17 cellular contexts compared by ENCODE assay signal in the genomic region with DNA sequence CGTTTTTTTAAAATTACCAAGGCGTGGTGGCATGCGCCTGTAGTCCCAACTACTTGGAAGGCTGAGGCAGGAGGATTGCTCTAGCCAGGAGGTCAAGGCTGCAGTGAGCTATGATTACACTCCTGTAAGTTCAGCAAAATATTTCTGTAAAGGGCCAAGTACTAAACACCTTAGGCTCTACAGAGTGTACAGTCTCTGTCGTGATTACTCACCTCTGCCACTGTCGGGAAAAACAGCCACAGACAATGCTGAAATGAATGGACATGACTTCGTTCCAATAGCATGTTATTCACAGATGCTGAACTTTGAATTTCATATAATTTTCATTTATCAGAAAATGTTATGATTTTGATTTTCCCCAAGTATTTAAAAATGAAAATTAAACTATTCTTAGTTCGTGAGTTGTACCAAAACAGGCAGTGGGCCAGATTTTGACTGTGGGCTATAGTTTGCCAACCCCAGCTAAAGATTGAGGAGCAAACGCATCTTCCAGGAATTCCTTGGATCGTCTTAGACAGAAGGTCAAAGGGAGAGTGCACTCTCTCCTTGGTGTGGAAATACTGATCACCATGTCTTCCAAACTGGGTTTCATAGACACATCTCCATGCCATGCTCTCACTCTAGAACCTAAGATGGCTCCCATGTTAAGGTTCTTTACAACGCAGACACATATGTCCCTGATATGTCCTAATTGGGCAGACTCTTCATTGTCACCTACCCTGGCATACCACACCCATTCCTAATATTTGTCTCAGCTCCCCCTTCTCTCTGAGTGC.
DNase-seq lines count a peak whose midpoint lies in the region; ATAC-seq and TF ChIP-seq lines count a peak whose summit lies in the region.
"Had no signal": no experiment of that assay in that cellular context is flagged by ENCODE, and none has a peak within 500 bp of the region (broad histone marks: within the 10 kb centered on the region; RNA-seq: fewer than 3 reads in every experiment).

No MANE protein-coding gene starts in this region.

- POLR2A ChIA-PET in IMR-90 (lab: Charles Lee; ENCODE audit: unreplicated experiment) = no interaction called here
- POLR2A ChIA-PET in Caco-2 (lab: Charles Lee) = no interaction called here

- H3K56ac ChIP-seq in IMR-90 (ENCODE audit: extremely low read depth, insufficient read depth, low read length) = no peak overlapping the region

- no peak overlapping the region for H4K91ac ChIP-seq in IMR-90 (ENCODE audit: insufficient read depth, low read depth, low read length)

- H3K23ac ChIP-seq in IMR-90 (ENCODE audit: low read depth, low read length) = no peak overlapping the region

- H3K4ac ChIP-seq in IMR-90 (ENCODE audit: low read depth, low read length) = no peak overlapping the region

- WGBS in IMR-90 (ENCODE audit: extremely low coverage in 2 of 2, insufficient read length in 1 of 2), 2 experiments = 100% methylated on average over 1 of the region's 10 CpGs; no CpG with 5 or more reads in 1 of the 2 experiments

- H2AK5ac ChIP-seq in IMR-90 (ENCODE audit: low read depth, low read length) = no peak overlapping the region

- H4K8ac ChIP-seq in IMR-90 (ENCODE audit: low read depth in 2 of 2, low read length in 2 of 2) = no peak overlapping the region

- no peak overlapping the region for H2AFZ ChIP-seq in IMR-90 (replicated peaks; ENCODE audit: low read length, poor library complexity)

- H3K27me3 ChIP-seq in IMR-90 (ENCODE audit: control insufficient read depth, insufficient read depth, low read length) (no peaks in the 10 kb centered on the region), Caco-2 (replicated peaks; ENCODE audit: control insufficient read depth, insufficient read depth, low read length) (no peaks in the 10 kb centered on the region)
- H3K27me3 ChIP-seq: pancreas, thyroid gland had no signal

- peaks cover 3% of the 10 kb centered on the region; the same call in 1 of the 2 replicates for H3K9me1 ChIP-seq in IMR-90 (ENCODE audit: insufficient read depth, low read length)

- no peak overlapping the region for H3K27ac ChIP-seq in IMR-90 (ENCODE audit: insufficient read depth, low read length)
- H3K27ac ChIP-seq: pancreas, thyroid gland had no signal

- CTCF ChIA-PET in IMR-90 (lab: Yijun Ruan, JAX) = no interaction called here
- CTCF ChIA-PET in Caco-2 (lab: Charles Lee) = no interaction called here

- H3K9me3 ChIP-seq in IMR-90 (ENCODE audit: control insufficient read depth, insufficient read depth, low read length) (no peaks in the 10 kb centered on the region), Caco-2 (no peaks in the 10 kb centered on the region)
- H3K9me3 ChIP-seq: pancreas, thyroid gland had no signal

- no peaks in the 10 kb centered on the region for H3K4me1 ChIP-seq in IMR-90 (ENCODE audit: control insufficient read depth, insufficient read depth, low read length)
- H3K4me1 ChIP-seq in Caco-2 = no peaks in the 10 kb centered on the region
- H3K4me1 ChIP-seq: pancreas, thyroid gland had no signal

- H3K27me3 Mint-ChIP-seq in activated naive CD8-positive, alpha-beta T cell treated with anti-CD3 and anti-CD28 coated beads, Interleukin-2, amount 50 U/mL, for 24 hours = peaks cover 2% of the 10 kb centered on the region
- H3K27me3 Mint-ChIP-seq in activated naive CD8-positive, alpha-beta T cell treated with anti-CD3 and anti-CD28 coated beads for 36 hours = no peaks in the 10 kb centered on the region
- no peaks in the 10 kb centered on the region for H3K27me3 Mint-ChIP-seq in Caco-2 (ENCODE audit: insufficient read depth, unreplicated experiment)
- H3K27me3 Mint-ChIP-seq: T-cell had no signal

- peak; percentile 29 for DNase-seq in activated naive CD8-positive, alpha-beta T cell treated with anti-CD3 and anti-CD28 coated beads, Interleukin-2, amount 50 U/mL, for 24 hours
- DNase-seq in activated naive CD8-positive, alpha-beta T cell treated with anti-CD3 and anti-CD28 coated beads for 36 hours = no peak
- peak; percentile 28 for DNase-seq in IMR-90
- peak; percentile 21 for DNase-seq in choroid plexus epithelial cell (ENCODE audit: low read depth)
- DNase-seq in stimulated activated CD8-positive, alpha-beta memory T cell treated with anti-CD3 and anti-CD28 coated beads, Interleukin-4, amount 100 ng/mL, for 48 hours = peak; percentile 55
- no peak for DNase-seq in Caco-2
- DNase-seq: activated gamma-delta T cell treated with Interleukin-2 at 50 U/mL for 16 hours, KBM-7, naive B cell, NCI-H1694 treated with DMSO at 0.1 percent for 48 hours, NCI-H774, OCI-M1, pancreas, SHP77, T-cell, thyroid gland had no signal

- TF ChIP-seq POLR2A in IMR-90 (IDR thresholded peaks at IDR 0.05; ENCODE audit: low read depth, low read length) = no peak

- H3K9ac ChIP-seq in IMR-90 (ENCODE audit: low read depth, low read length) = no peak overlapping the region

- no peak overlapping the region for H3K4me2 ChIP-seq in IMR-90 (ENCODE audit: low read depth, low read length)

- H4K20me1 ChIP-seq in IMR-90 (ENCODE audit: insufficient read depth, low read length) = peaks cover 13% of the 10 kb centered on the region

- H3K36me3 ChIP-seq in IMR-90 (ENCODE audit: control insufficient read depth, insufficient read depth, low read length) = peaks cover 10% of the 10 kb centered on the region; the same call in 1 of the 2 replicates
- H3K36me3 ChIP-seq in Caco-2 (ENCODE audit: control insufficient read depth, insufficient read depth, low read length) = no peaks in the 10 kb centered on the region
- H3K36me3 ChIP-seq: pancreas, thyroid gland had no signal

- H4K5ac ChIP-seq in IMR-90 (ENCODE audit: low read depth, low read length) = no peak overlapping the region

- no peak overlapping the region for H3K14ac ChIP-seq in IMR-90 (replicated peaks; ENCODE audit: low read depth, low read length)

- H2BK5ac ChIP-seq in IMR-90 (ENCODE audit: low read depth, low read length, poor library complexity, severe bottlenecking) = no peak overlapping the region

- H3K9me3 Mint-ChIP-seq in activated naive CD8-positive, alpha-beta T cell treated with anti-CD3 and anti-CD28 coated beads, Interleukin-2, amount 50 U/mL, for 24 hours = no peaks in the 10 kb centered on the region
- no peaks in the 10 kb centered on the region for H3K9me3 Mint-ChIP-seq in activated naive CD8-positive, alpha-beta T cell treated with anti-CD3 and anti-CD28 coated beads for 36 hours
- H3K9me3 Mint-ChIP-seq in Caco-2 (ENCODE audit: unreplicated experiment) = no peaks in the 10 kb centered on the region
- H3K9me3 Mint-ChIP-seq: T-cell had no signal

- H3K4me3 ChIP-seq in IMR-90 (ENCODE audit: insufficient read depth, low read depth, low read length) = no peak overlapping the region
- H3K4me3 ChIP-seq in choroid plexus epithelial cell (ENCODE audit: low read depth, low read length) = no peak overlapping the region
- H3K4me3 ChIP-seq in Caco-2 (ENCODE audit: low read depth, low read length) = no peak overlapping the region
- H3K4me3 ChIP-seq: pancreas, thyroid gland had no signal

- in situ Hi-C loops in IMR-90 (cut with MboI; ENCODE audit: low sequenced_read_pairs) = loop anchor here (10.0 kb wide), 1 partner anchor 129 kb away; no protein-coding TSS in a partner anchor

- dilution Hi-C loops in IMR-90 (cut with HindIII; ENCODE audit: low sequenced_read_pairs, unreplicated experiment) = no loop called here

- no peak overlapping the region for H2BK20ac ChIP-seq in IMR-90 (ENCODE audit: low read depth, low read length)

- no peak overlapping the region for H3K4me3 Mint-ChIP-seq in activated naive CD8-positive, alpha-beta T cell treated with anti-CD3 and anti-CD28 coated beads, Interleukin-2, amount 50 U/mL, for 24 hours
- H3K4me3 Mint-ChIP-seq in activated naive CD8-positive, alpha-beta T cell treated with anti-CD3 and anti-CD28 coated beads for 36 hours = no peak overlapping the region
- H3K4me3 Mint-ChIP-seq in Caco-2 (ENCODE audit: unreplicated experiment) = no peak overlapping the region
- H3K4me3 Mint-ChIP-seq: naive B cell, T-cell had no signal

- H3K36me3 Mint-ChIP-seq in activated naive CD8-positive, alpha-beta T cell treated with anti-CD3 and anti-CD28 coated beads, Interleukin-2, amount 50 U/mL, for 24 hours (ENCODE audit: low read depth) = peaks cover 13% of the 10 kb centered on the region
- peaks cover 4% of the 10 kb centered on the region for H3K36me3 Mint-ChIP-seq in activated naive CD8-positive, alpha-beta T cell treated with anti-CD3 and anti-CD28 coated beads for 36 hours
- no peaks in the 10 kb centered on the region for H3K36me3 Mint-ChIP-seq in Caco-2 (ENCODE audit: insufficient read depth, unreplicated experiment)
- H3K36me3 Mint-ChIP-seq: naive B cell, T-cell had no signal

- TF ChIP-seq CTCF in IMR-90 (conservative IDR thresholded peaks at IDR 0.05; ENCODE audit: low read depth, low read length) (no peak), choroid plexus epithelial cell (conservative IDR thresholded peaks at IDR 0.05; ENCODE audit: low read depth, low read length) (no peak), Caco-2 (IDR thresholded peaks at IDR 0.05; ENCODE audit: insufficient read depth in 1 of 2, low read depth in 1 of 2, low read length in 1 of 2, severe bottlenecking in 1 of 2, unreplicated experiment in 1 of 2) (no peak)

- intact Hi-C loops in IMR-90 (cut with micrococcal nuclease) (loop anchor here (5.0 kb wide), 2 partner anchors 71 to 149 kb away; no protein-coding TSS in a partner anchor), Caco-2 (cut with micrococcal nuclease; ENCODE audit: unreplicated experiment) (no loop called here)

- H3K4me1 Mint-ChIP-seq in activated naive CD8-positive, alpha-beta T cell treated with anti-CD3 and anti-CD28 coated beads, Interleukin-2, amount 50 U/mL, for 24 hours = peaks cover 36% of the 10 kb centered on the region
- H3K4me1 Mint-ChIP-seq in activated naive CD8-positive, alpha-beta T cell treated with anti-CD3 and anti-CD28 coated beads for 36 hours = peaks cover 12% of the 10 kb centered on the region
- peaks cover 10% of the 10 kb centered on the region for H3K4me1 Mint-ChIP-seq in Caco-2 (ENCODE audit: low read depth, unreplicated experiment)
- H3K4me1 Mint-ChIP-seq: T-cell had no signal

- peak; percentile 83 for ATAC-seq in activated naive CD8-positive, alpha-beta T cell treated with anti-CD3 and anti-CD28 coated beads, Interleukin-2, amount 50 U/mL, for 24 hours
- ATAC-seq in IMR-90 (ENCODE audit: low read depth) = no peak
- ATAC-seq in HG03108 (IDR thresholded peaks at IDR 0.05; ENCODE audit: unreplicated experiment) = no peak
- ATAC-seq: pancreas, T-cell had no signal

- H2BK120ac ChIP-seq in IMR-90 (ENCODE audit: low read depth, low read length) = no peak overlapping the region

- TF ChIP-seq RAD21 in IMR-90 (IDR thresholded peaks at IDR 0.05; ENCODE audit: low read length) = no peak

- H3K18ac ChIP-seq in IMR-90 (ENCODE audit: low read depth, low read length) = no peak overlapping the region

- peaks cover 0 to 10% of the 10 kb centered on the region in 2 experiments; a peak in 3 of 4 replicates for H3K79me1 ChIP-seq in IMR-90 (ENCODE audit: low read depth in 1 of 2, low read length in 2 of 2)

- peak overlapping the region; percentile 33 for H3K27ac Mint-ChIP-seq in activated naive CD8-positive, alpha-beta T cell treated with anti-CD3 and anti-CD28 coated beads, Interleukin-2, amount 50 U/mL, for 24 hours
- no peak overlapping the region for H3K27ac Mint-ChIP-seq in activated naive CD8-positive, alpha-beta T cell treated with anti-CD3 and anti-CD28 coated beads for 36 hours
- H3K27ac Mint-ChIP-seq in Caco-2 (ENCODE audit: unreplicated experiment) = no peak overlapping the region

- no peak overlapping the region for H2BK15ac ChIP-seq in IMR-90 (ENCODE audit: low read depth, low read length)

- no TSS peak for BruUV-seq in IMR-90 (replicated peaks; lab: Mats Ljungman, UMichigan)
- no TSS peak for BruUV-seq in Caco-2 (replicated peaks; lab: Mats Ljungman, UMichigan)

- no peak overlapping the region for H2AK9ac ChIP-seq in IMR-90 (replicated peaks; ENCODE audit: low read depth, low read length, poor library complexity)

Comparison
In these comparisons a context has a peak if more than half of its experiments do, and no peak if none do; other contexts are left out.
1. DNase-seq: peak in activated naive CD8-positive, alpha-beta T cell treated with anti-CD3 and anti-CD28 coated beads, Interleukin-2, amount 50 U/mL, for 24 hours (single experiment), IMR-90 (single experiment), choroid plexus epithelial cell (single experiment) and stimulated activated CD8-positive, alpha-beta memory T cell treated with anti-CD3 and anti-CD28 coated beads, Interleukin-4, amount 100 ng/mL, for 48 hours (single experiment); none in activated naive CD8-positive, alpha-beta T cell treated with anti-CD3 and anti-CD28 coated beads for 36 hours (single experiment) and Caco-2 (0 of 2).